In the genomic region with DNA sequence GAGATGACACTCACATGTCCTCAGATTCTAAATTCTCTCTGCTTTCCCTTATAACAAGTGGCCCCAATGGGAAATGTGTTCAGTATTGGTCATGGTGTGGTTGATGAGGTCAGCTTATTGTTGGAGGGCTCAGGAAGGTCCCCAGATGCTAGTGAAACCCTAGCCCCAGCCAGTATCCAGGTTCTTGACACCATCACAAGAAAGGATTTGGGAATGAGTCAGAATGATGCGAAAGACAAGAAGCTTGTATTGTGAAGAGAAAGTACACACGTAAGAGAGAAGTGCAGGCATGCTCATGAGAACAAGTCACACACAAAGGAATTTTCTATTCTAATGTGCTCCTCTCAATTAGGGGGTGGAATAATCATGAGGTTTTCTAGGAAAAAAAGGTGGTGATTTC, we compare ENCODE assay signal across 1 cellular context.
TF ChIP-seq lines count a peak whose summit lies in the region.

No MANE protein-coding gene starts in this region.

TF ChIP-seq in IMR-90, 13 proteins besides CTCF, POLR2A, EP300 and RAD21:
- TF ChIP-seq FOS (IDR thresholded peaks at IDR 0.05; ENCODE audit: low read depth, low read length) (0 out of 2 replicates have a peak, but pooled peaks have one; percentile 20), SMC3 (IDR thresholded peaks at IDR 0.05; ENCODE audit: low read depth, low read length) (no peak)
TF ChIP-seq in IMR-90: peak in this region for 1.
